Comparison of ENCODE assay signal across 1 cellular context in the genomic region with DNA sequence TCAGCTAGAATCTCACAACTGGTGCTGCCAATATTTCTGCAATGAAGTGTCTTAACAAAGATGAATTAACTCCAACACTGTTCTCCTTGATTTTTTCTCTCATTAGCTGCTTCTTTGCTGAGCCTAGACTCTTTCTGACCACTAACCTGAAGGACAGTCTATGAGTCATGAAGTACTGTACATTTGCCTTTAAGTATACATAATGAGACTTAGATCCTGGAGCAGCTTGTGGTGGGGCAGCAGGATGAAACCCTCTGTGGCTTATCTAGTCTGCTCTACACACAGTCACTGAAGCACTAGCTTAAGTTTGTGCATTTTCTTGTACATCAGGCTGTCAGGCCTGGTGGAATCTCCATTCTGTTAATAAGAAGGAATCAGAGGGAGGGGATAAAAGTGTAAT.
TF ChIP-seq lines count a peak whose summit lies in the region.

No MANE protein-coding gene starts in this region.

TF ChIP-seq in K562, 482 proteins besides CTCF, POLR2A, EP300 and RAD21:
- TF ChIP-seq, protein P1, sequence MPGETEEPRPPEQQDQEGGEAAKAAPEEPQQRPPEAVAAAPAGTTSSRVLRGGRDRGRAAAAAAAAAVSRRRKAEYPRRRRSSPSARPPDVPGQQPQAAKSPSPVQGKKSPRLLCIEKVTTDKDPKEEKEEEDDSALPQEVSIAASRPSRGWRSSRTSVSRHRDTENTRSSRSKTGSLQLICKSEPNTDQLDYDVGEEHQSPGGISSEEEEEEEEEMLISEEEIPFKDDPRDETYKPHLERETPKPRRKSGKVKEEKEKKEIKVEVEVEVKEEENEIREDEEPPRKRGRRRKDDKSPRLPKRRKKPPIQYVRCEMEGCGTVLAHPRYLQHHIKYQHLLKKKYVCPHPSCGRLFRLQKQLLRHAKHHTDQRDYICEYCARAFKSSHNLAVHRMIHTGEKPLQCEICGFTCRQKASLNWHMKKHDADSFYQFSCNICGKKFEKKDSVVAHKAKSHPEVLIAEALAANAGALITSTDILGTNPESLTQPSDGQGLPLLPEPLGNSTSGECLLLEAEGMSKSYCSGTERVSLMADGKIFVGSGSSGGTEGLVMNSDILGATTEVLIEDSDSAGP (CRISPR knock-in tag; IDR thresholded peaks at IDR 0.05): no peak
- TF ChIP-seq ZNF140 (CRISPR knock-in tag; IDR thresholded peaks at IDR 0.05) (no peak), DMBX1 (CRISPR knock-in tag; IDR thresholded peaks at IDR 0.05; ENCODE audit: borderline replicate concordance) (no peak), GTF2B (IDR thresholded peaks at IDR 0.05; ENCODE audit: extremely low read depth, insufficient read length) (no peak), ZNF146 (CRISPR knock-in tag; IDR thresholded peaks at IDR 0.05; ENCODE audit: unreplicated experiment) (no peak), MAFF (IDR thresholded peaks at IDR 0.05; ENCODE audit: low read length) (no peak), PHB (CRISPR knock-in tag; IDR thresholded peaks at IDR 0.05) (no peak), ZNF644 (tag; IDR thresholded peaks at IDR 0.05; ENCODE audit: low read depth) (no peak), ADNP (tag; IDR thresholded peaks at IDR 0.05) (no peak), TEAD1 (CRISPR knock-in tag; IDR thresholded peaks at IDR 0.05) (no peak), TRIM24 (IDR thresholded peaks at IDR 0.05) (no peak), MYNN (IDR thresholded peaks at IDR 0.05) (no peak), MYNN (CRISPR knock-in tag; IDR thresholded peaks at IDR 0.05) (no peak), GTF2A2 (tag; IDR thresholded peaks at IDR 0.05) (no peak)
- TF ChIP-seq, protein P2, sequence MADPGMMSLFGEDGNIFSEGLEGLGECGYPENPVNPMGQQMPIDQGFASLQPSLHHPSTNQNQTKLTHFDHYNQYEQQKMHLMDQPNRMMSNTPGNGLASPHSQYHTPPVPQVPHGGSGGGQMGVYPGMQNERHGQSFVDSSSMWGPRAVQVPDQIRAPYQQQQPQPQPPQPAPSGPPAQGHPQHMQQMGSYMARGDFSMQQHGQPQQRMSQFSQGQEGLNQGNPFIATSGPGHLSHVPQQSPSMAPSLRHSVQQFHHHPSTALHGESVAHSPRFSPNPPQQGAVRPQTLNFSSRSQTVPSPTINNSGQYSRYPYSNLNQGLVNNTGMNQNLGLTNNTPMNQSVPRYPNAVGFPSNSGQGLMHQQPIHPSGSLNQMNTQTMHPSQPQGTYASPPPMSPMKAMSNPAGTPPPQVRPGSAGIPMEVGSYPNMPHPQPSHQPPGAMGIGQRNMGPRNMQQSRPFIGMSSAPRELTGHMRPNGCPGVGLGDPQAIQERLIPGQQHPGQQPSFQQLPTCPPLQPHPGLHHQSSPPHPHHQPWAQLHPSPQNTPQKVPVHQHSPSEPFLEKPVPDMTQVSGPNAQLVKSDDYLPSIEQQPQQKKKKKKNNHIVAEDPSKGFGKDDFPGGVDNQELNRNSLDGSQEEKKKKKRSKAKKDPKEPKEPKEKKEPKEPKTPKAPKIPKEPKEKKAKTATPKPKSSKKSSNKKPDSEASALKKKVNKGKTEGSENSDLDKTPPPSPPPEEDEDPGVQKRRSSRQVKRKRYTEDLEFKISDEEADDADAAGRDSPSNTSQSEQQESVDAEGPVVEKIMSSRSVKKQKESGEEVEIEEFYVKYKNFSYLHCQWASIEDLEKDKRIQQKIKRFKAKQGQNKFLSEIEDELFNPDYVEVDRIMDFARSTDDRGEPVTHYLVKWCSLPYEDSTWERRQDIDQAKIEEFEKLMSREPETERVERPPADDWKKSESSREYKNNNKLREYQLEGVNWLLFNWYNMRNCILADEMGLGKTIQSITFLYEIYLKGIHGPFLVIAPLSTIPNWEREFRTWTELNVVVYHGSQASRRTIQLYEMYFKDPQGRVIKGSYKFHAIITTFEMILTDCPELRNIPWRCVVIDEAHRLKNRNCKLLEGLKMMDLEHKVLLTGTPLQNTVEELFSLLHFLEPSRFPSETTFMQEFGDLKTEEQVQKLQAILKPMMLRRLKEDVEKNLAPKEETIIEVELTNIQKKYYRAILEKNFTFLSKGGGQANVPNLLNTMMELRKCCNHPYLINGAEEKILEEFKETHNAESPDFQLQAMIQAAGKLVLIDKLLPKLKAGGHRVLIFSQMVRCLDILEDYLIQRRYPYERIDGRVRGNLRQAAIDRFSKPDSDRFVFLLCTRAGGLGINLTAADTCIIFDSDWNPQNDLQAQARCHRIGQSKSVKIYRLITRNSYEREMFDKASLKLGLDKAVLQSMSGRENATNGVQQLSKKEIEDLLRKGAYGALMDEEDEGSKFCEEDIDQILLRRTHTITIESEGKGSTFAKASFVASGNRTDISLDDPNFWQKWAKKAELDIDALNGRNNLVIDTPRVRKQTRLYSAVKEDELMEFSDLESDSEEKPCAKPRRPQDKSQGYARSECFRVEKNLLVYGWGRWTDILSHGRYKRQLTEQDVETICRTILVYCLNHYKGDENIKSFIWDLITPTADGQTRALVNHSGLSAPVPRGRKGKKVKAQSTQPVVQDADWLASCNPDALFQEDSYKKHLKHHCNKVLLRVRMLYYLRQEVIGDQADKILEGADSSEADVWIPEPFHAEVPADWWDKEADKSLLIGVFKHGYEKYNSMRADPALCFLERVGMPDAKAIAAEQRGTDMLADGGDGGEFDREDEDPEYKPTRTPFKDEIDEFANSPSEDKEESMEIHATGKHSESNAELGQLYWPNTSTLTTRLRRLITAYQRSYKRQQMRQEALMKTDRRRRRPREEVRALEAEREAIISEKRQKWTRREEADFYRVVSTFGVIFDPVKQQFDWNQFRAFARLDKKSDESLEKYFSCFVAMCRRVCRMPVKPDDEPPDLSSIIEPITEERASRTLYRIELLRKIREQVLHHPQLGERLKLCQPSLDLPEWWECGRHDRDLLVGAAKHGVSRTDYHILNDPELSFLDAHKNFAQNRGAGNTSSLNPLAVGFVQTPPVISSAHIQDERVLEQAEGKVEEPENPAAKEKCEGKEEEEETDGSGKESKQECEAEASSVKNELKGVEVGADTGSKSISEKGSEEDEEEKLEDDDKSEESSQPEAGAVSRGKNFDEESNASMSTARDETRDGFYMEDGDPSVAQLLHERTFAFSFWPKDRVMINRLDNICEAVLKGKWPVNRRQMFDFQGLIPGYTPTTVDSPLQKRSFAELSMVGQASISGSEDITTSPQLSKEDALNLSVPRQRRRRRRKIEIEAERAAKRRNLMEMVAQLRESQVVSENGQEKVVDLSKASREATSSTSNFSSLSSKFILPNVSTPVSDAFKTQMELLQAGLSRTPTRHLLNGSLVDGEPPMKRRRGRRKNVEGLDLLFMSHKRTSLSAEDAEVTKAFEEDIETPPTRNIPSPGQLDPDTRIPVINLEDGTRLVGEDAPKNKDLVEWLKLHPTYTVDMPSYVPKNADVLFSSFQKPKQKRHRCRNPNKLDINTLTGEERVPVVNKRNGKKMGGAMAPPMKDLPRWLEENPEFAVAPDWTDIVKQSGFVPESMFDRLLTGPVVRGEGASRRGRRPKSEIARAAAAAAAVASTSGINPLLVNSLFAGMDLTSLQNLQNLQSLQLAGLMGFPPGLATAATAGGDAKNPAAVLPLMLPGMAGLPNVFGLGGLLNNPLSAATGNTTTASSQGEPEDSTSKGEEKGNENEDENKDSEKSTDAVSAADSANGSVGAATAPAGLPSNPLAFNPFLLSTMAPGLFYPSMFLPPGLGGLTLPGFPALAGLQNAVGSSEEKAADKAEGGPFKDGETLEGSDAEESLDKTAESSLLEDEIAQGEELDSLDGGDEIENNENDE (IDR thresholded peaks at IDR 0.05; ENCODE audit: low read depth, low read length): no peak
- TF ChIP-seq, protein P3, sequence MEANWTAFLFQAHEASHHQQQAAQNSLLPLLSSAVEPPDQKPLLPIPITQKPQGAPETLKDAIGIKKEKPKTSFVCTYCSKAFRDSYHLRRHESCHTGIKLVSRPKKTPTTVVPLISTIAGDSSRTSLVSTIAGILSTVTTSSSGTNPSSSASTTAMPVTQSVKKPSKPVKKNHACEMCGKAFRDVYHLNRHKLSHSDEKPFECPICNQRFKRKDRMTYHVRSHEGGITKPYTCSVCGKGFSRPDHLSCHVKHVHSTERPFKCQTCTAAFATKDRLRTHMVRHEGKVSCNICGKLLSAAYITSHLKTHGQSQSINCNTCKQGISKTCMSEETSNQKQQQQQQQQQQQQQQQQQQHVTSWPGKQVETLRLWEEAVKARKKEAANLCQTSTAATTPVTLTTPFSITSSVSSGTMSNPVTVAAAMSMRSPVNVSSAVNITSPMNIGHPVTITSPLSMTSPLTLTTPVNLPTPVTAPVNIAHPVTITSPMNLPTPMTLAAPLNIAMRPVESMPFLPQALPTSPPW (CRISPR knock-in tag; IDR thresholded peaks at IDR 0.05): no peak
